In the genomic region with DNA sequence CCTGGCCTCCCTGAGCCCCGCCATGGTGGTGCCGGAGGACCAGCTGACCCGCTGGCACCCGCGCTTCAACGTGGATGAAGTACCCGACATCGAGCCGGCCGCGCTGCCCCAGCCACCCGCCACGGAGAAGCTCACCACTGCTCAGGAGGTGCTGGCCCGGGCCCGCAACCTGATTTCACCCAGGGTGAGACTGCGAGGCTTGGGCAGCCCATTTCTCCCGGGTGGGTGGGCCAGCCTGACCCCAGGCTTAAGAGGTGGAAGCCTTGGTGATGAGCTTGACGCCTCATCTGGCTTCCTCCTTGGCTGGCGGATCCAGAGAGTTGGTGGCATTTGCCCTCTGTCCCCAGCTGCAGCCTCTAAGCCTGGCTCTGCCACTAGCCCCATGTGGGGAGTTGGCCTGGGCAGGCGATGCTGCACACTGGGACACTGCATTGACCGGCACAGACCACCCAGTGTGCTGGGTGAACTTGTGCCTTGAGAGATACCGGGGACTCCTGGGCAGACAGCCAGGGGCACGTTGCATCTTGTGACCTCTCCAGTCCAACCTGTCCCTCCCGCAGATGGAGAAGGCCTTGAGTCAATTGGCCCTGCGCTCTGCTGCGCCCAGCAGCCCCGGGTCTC, we compare ENCODE assay signal across 21 cellular contexts. TPM values are rescaled to one million over a fixed set of nuclear protein-coding genes. Genes with fewer than 3 reads are reported as not detected.
DNase-seq lines count a peak whose midpoint lies in the region; ATAC-seq and TF ChIP-seq lines count a peak whose summit lies in the region.
"Had no signal": no experiment of that assay in that cellular context is flagged by ENCODE, and none has a peak within 500 bp of the region (broad histone marks: within the 10 kb centered on the region; RNA-seq: fewer than 3 reads in every experiment).

No MANE protein-coding gene starts in this region.

- H3K27ac ChIP-seq in GM23338 (ENCODE audit: low read depth) = peak overlapping the region; percentile 74; the same call in 1 of the 2 replicates
- H3K27ac ChIP-seq: SK-N-MC, skin epidermis, stomach had no signal

- H2AFZ ChIP-seq in GM23338 = no peak overlapping the region

- H4K20me1 ChIP-seq in GM23338 (replicated peaks; ENCODE audit: insufficient read depth) = no peaks in the 10 kb centered on the region; the same call in none of the 2 replicates

- CTCF ChIA-PET in activated CD8-positive, alpha-beta T cell treated with anti-CD3 and anti-CD28 coated beads for 36 hours (lab: Charles Lee) = no interaction called here

- H3K9me2 ChIP-seq in GM23338 (ENCODE audit: insufficient read depth) = no peaks in the 10 kb centered on the region

- H3K27ac Mint-ChIP-seq in GM23338 (no peak overlapping the region), neural crest cell (ENCODE audit: unreplicated experiment) (peak overlapping the region; percentile 35)
- no peak overlapping the region for H3K27ac Mint-ChIP-seq in activated CD8-positive, alpha-beta T cell treated with anti-CD3 and anti-CD28 coated beads for 36 hours
- H3K27ac Mint-ChIP-seq: activated T-helper 17 cell treated with anti-CD3 and anti-CD28 coated beads, Interleukin-2, amount 50 U/mL, for 72 hours; B cell; HFFc6 had no signal

- H3K36me3 Mint-ChIP-seq in GM23338 (ENCODE audit: low read depth) (peaks cover 62% of the 10 kb centered on the region), neural crest cell (ENCODE audit: low read depth) (no peaks in the 10 kb centered on the region)
- H3K36me3 Mint-ChIP-seq in activated CD8-positive, alpha-beta T cell treated with anti-CD3 and anti-CD28 coated beads for 36 hours (ENCODE audit: low read depth) = peaks cover 59% of the 10 kb centered on the region

- POLR2A ChIA-PET in activated CD8-positive, alpha-beta T cell treated with anti-CD3 and anti-CD28 coated beads for 36 hours (lab: Charles Lee) = interaction anchor here (4.5 to 7.3 kb wide), 2 partner anchors 24 kb away, joined by 49 to 81 read pairs; a partner anchor contains a TSS

- no peak overlapping the region for H3K4me3 Mint-ChIP-seq in GM23338
- peak overlapping the region; percentile 54 for H3K4me3 Mint-ChIP-seq in activated CD8-positive, alpha-beta T cell treated with anti-CD3 and anti-CD28 coated beads for 36 hours
- peak overlapping the region; percentile 38 for H3K4me3 Mint-ChIP-seq in neural crest cell
- H3K4me3 Mint-ChIP-seq: activated T-helper 17 cell treated with anti-CD3 and anti-CD28 coated beads, Interleukin-2, amount 50 U/mL, for 72 hours; B cell; HFFc6 had no signal

- ATAC-seq in GM23338 (no peak), HG03135 (IDR thresholded peaks at IDR 0.05; ENCODE audit: unreplicated experiment) (no peak)
- ATAC-seq in activated CD8-positive, alpha-beta T cell treated with anti-CD3 and anti-CD28 coated beads for 36 hours = no peak
- ATAC-seq: activated T-helper 17 cell treated with anti-CD3 and anti-CD28 coated beads, Interleukin-2, amount 50 U/mL, for 72 hours had no signal

- no peaks in the 10 kb centered on the region; the same call in 1 of the 2 replicates for H3K4me1 ChIP-seq in GM23338 (ENCODE audit: insufficient read depth)

- H3K9me3 Mint-ChIP-seq in GM23338 (peaks cover 4% of the 10 kb centered on the region; the same call in 1 of the 3 replicates), neural crest cell (no peaks in the 10 kb centered on the region)
- H3K9me3 Mint-ChIP-seq in activated CD8-positive, alpha-beta T cell treated with anti-CD3 and anti-CD28 coated beads for 36 hours = no peaks in the 10 kb centered on the region
- H3K9me3 Mint-ChIP-seq: activated T-helper 17 cell treated with anti-CD3 and anti-CD28 coated beads, Interleukin-2, amount 50 U/mL, for 72 hours; HFFc6 had no signal

- H3K4me1 Mint-ChIP-seq in GM23338 (peaks cover 3% of the 10 kb centered on the region; the same call in 1 of the 3 replicates), neural crest cell (peaks cover 18% of the 10 kb centered on the region)
- H3K4me1 Mint-ChIP-seq in activated CD8-positive, alpha-beta T cell treated with anti-CD3 and anti-CD28 coated beads for 36 hours (ENCODE audit: low read depth) = peaks cover 11% of the 10 kb centered on the region

- H3K4me3 ChIP-seq in GM23338 = no peak overlapping the region
- H3K4me3 ChIP-seq: dorsolateral prefrontal cortex, SK-N-MC, skin epidermis, stomach had no signal

- no peak overlapping the region for H3K4me2 ChIP-seq in GM23338

- peaks cover 19% of the 10 kb centered on the region for H3K36me3 ChIP-seq in GM23338 (ENCODE audit: insufficient read depth)

- TF ChIP-seq CTCF in GM23338 (conservative IDR thresholded peaks at IDR 0.05; ENCODE audit: low read depth in 2 of 2) = no peak
- no peak for TF ChIP-seq CTCF in activated CD8-positive, alpha-beta T cell treated with anti-CD3 and anti-CD28 coated beads for 36 hours (IDR thresholded peaks at IDR 0.05)
- TF ChIP-seq CTCF in neural crest cell (conservative IDR thresholded peaks at IDR 0.05) = no peak
- TF ChIP-seq CTCF in GM10266 (IDR thresholded peaks at IDR 0.05; ENCODE audit: control insufficient read depth, insufficient read depth, low read depth, missing control alignments) = no peak

- H3K27me3 Mint-ChIP-seq in GM23338 (ENCODE audit: insufficient read depth, low read depth, poor library complexity) = peaks cover 52% of the 10 kb centered on the region
- no peaks in the 10 kb centered on the region for H3K27me3 Mint-ChIP-seq in activated CD8-positive, alpha-beta T cell treated with anti-CD3 and anti-CD28 coated beads for 36 hours
- H3K27me3 Mint-ChIP-seq in neural crest cell (ENCODE audit: low read depth) = peaks cover 14% of the 10 kb centered on the region
- H3K27me3 Mint-ChIP-seq: activated T-helper 17 cell treated with anti-CD3 and anti-CD28 coated beads, Interleukin-2, amount 50 U/mL, for 72 hours; B cell had no signal

- no peaks in the 10 kb centered on the region for H3K27me3 ChIP-seq in GM23338 (ENCODE audit: insufficient read depth)
- H3K27me3 ChIP-seq: dorsolateral prefrontal cortex had no signal

- peak; percentile 70 for DNase-seq in DMS 273 (lab: John Stamatoyannopoulos, UW; ENCODE audit: unreplicated experiment)
- no peak for DNase-seq in DMS 273 treated with DMSO at 0.1 percent for 48 hours (lab: John Stamatoyannopoulos, UW)
- DNase-seq in GM23338 (ENCODE audit: low spot score) = no peak
- no peak for DNase-seq in activated CD8-positive, alpha-beta T cell treated with anti-CD3 and anti-CD28 coated beads for 36 hours
- no peak for DNase-seq in neural crest cell (ENCODE audit: low read depth, low spot score)
- no peak for DNase-seq in GM10266 (ENCODE audit: extremely low spot score)
- DNase-seq in HuH-7.5 (ENCODE audit: low spot score) = no peak
- DNase-seq: 8988T, amniotic stem cell, dorsolateral prefrontal cortex, HFFc6, MV-4-11, NCI-H1694 treated with DMSO at 0.1 percent for 48 hours, NCI-H226, stomach, trophoblast cell had no signal

- intact Hi-C loops in activated CD8-positive, alpha-beta T cell treated with anti-CD3 and anti-CD28 coated beads for 36 hours (cut with micrococcal nuclease) = no loop called here

- H3F3A ChIP-seq in GM23338 (replicated peaks; ENCODE audit: low read depth) = peaks cover 66% of the 10 kb centered on the region

- H3K79me2 ChIP-seq in GM23338 (replicated peaks; ENCODE audit: insufficient read depth) = peaks cover 24% of the 10 kb centered on the region

TF ChIP-seq in GM23338, 12 proteins besides CTCF, POLR2A, EP300 and RAD21 (continues in another document):
- no peak for TF ChIP-seq JUNB (IDR thresholded peaks at IDR 0.05; ENCODE audit: unreplicated experiment)
- TF ChIP-seq, protein P1, sequence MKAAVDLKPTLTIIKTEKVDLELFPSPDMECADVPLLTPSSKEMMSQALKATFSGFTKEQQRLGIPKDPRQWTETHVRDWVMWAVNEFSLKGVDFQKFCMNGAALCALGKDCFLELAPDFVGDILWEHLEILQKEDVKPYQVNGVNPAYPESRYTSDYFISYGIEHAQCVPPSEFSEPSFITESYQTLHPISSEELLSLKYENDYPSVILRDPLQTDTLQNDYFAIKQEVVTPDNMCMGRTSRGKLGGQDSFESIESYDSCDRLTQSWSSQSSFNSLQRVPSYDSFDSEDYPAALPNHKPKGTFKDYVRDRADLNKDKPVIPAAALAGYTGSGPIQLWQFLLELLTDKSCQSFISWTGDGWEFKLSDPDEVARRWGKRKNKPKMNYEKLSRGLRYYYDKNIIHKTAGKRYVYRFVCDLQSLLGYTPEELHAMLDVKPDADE (IDR thresholded peaks at IDR 0.05) = no peak
- TF ChIP-seq POLR2AphosphoS5 (IDR thresholded peaks at IDR 0.05; ENCODE audit: low read depth) = no peak
- no peak for TF ChIP-seq EZH2phosphoT487 (IDR thresholded peaks at IDR 0.05; ENCODE audit: unreplicated experiment)

RNA-seq across cellular contexts. Expression of a gene that starts 3.0 kb away (rescaled TPM):
- total RNA-seq in GM23338 (2014; rRNA removed; shearing (Covaris generic)) = 114 and 187 TPM in 2 replicates
- polyA plus RNA-seq in GM23338 (2016; fragmentation: Nextera tagmentation; extraction: Ambion mirVana) = 32.6 and 36.1 TPM in 2 replicates
- total RNA-seq in activated CD8-positive, alpha-beta T cell treated with anti-CD3 and anti-CD28 coated beads for 36 hours = 100 to 1,000 TPM; 180 to 182 TPM
- total RNA-seq in neural crest cell = 79.6 and 79.9 TPM in 2 replicates

RNA-seq across cellular contexts. Expression of a gene that starts 5.1 kb away (rescaled TPM):
- 250 and 258 TPM in 2 replicates for total RNA-seq in GM23338 (2014; rRNA removed; shearing (Covaris generic))
- 522 and 536 TPM in 2 replicates for polyA plus RNA-seq in GM23338 (2016; fragmentation: Nextera tagmentation; extraction: Ambion mirVana)
- total RNA-seq in activated CD8-positive, alpha-beta T cell treated with anti-CD3 and anti-CD28 coated beads for 36 hours = 100 to 1,000 TPM; 236 to 240 TPM
- 114 and 116 TPM in 2 replicates for total RNA-seq in neural crest cell

RNA-seq across cellular contexts. Expression of a gene that starts 21.6 kb away (rescaled TPM):
- 56.2 and 70.1 TPM in 2 replicates for total RNA-seq in GM23338 (2014; rRNA removed; shearing (Covaris generic))
- 29.6 and 30.4 TPM in 2 replicates for polyA plus RNA-seq in GM23338 (2016; fragmentation: Nextera tagmentation; extraction: Ambion mirVana)
- 10 to 100 TPM; 87.7 to 91.8 TPM for total RNA-seq in activated CD8-positive, alpha-beta T cell treated with anti-CD3 and anti-CD28 coated beads for 36 hours
- total RNA-seq in neural crest cell = 17.8 and 20.7 TPM in 2 replicates

RNA-seq across cellular contexts. Expression of a gene that starts 50.1 kb away (rescaled TPM):
- total RNA-seq in GM23338 (2014; rRNA removed; shearing (Covaris generic)) = 16.4 and 18.8 TPM in 2 replicates
- 9.7 TPM in 2 replicates for polyA plus RNA-seq in GM23338 (2016; fragmentation: Nextera tagmentation; extraction: Ambion mirVana)
- total RNA-seq in activated CD8-positive, alpha-beta T cell treated with anti-CD3 and anti-CD28 coated beads for 36 hours = 10 to 100 TPM; 24.5 to 25.4 TPM
- 19.7 and 20.1 TPM in 2 replicates for total RNA-seq in neural crest cell

RNA-seq across cellular contexts. Expression of a gene that starts 50.3 kb away (rescaled TPM):
- total RNA-seq in GM23338 (2014; rRNA removed; shearing (Covaris generic)) = 59.3 and 68.8 TPM in 2 replicates
- polyA plus RNA-seq in GM23338 (2016; fragmentation: Nextera tagmentation; extraction: Ambion mirVana) = 167 and 171 TPM in 2 replicates
- total RNA-seq in activated CD8-positive, alpha-beta T cell treated with anti-CD3 and anti-CD28 coated beads for 36 hours = 10 to 100 TPM; 56.4 to 61.9 TPM
- 89.8 and 95.1 TPM in 2 replicates for total RNA-seq in neural crest cell
